ENCODE assay signal across 15 cellular contexts in genomic region chr1:26540346-26540745, GRCh38. TPM values are rescaled to one million over a fixed set of nuclear protein-coding genes. Genes with fewer than 3 reads are reported as not detected.
DNase-seq lines count a peak whose midpoint lies in the region; ATAC-seq and TF ChIP-seq lines count a peak whose summit lies in the region.
"Had no signal": no experiment of that assay in that cellular context is flagged by ENCODE, and none has a peak within 500 bp of the region (broad histone marks: within the 10 kb centered on the region; RNA-seq: fewer than 3 reads in every experiment).

No MANE protein-coding gene starts in this region.

- H3K9me2 ChIP-seq in OCI-LY1 (ENCODE audit: low read depth, low read length): no peaks in the 10 kb centered on the region

- no peak overlapping the region for H2BK5ac ChIP-seq in mesendoderm (ENCODE audit: low read length)

- H3K79me2 ChIP-seq in OCI-LY1 (ENCODE audit: insufficient read depth, low read length) (no peaks in the 10 kb centered on the region), mesendoderm (ENCODE audit: control insufficient read depth, insufficient read depth, low read length) (no peaks in the 10 kb centered on the region)

- no peak for TF ChIP-seq CTCF in OCI-LY1 (IDR thresholded peaks at IDR 0.05; ENCODE audit: low read length)
- no peak for TF ChIP-seq CTCF in GM10248 (IDR thresholded peaks at IDR 0.05; ENCODE audit: control extremely low read depth, extremely low read depth, low read depth, missing control alignments)

- H4K5ac ChIP-seq in mesendoderm (ENCODE audit: low read length): no peak overlapping the region

- no peaks in the 10 kb centered on the region for H3K9me3 Mint-ChIP-seq in activated CD4-positive, alpha-beta T cell treated with anti-CD3 and anti-CD28 coated beads for 36 hours (ENCODE audit: low read depth)
- no peaks in the 10 kb centered on the region for H3K9me3 Mint-ChIP-seq in stimulated activated effector memory CD8-positive, alpha-beta T cell treated with anti-CD3 and anti-CD28 coated beads, Interleukin-12 subunit alpha, Interleukin-12 subunit beta, amount 100 ng/mL, for 72 hours

- no CpG with 5 or more reads among the region's 3 CpGs for WGBS in mesendoderm (ENCODE audit: extremely low coverage, insufficient coverage, low lambda C conversion rate)

- intact Hi-C loops in activated CD4-positive, alpha-beta T cell treated with anti-CD3 and anti-CD28 coated beads for 36 hours (cut with DNase I, micrococcal nuclease): loop anchor here in 1 of 2 experiments (5.0 kb wide), 1 partner anchor 263 kb away; no protein-coding TSS in a partner anchor

- H3K27ac ChIP-seq in OCI-LY1 (ENCODE audit: low read depth, low read length, poor library complexity, severe bottlenecking) (peak overlapping the region; percentile 97), cingulate gyrus (ENCODE audit: low read depth, low read length) (peak overlapping the region; percentile 40), mesendoderm (ENCODE audit: low read depth, low read length) (no peak overlapping the region)
- H3K27ac ChIP-seq: 22Rv1 had no signal

- no peak overlapping the region for H3K56ac ChIP-seq in mesendoderm (ENCODE audit: low read length)

- H2AK5ac ChIP-seq in mesendoderm (ENCODE audit: low read length): no peak overlapping the region

- no peaks in the 10 kb centered on the region for H3K9me3 ChIP-seq in OCI-LY1 (ENCODE audit: low read length)
- H3K9me3 ChIP-seq: left ventricle myocardium inferior had no signal

- H3K4me1 Mint-ChIP-seq in activated CD4-positive, alpha-beta T cell treated with anti-CD3 and anti-CD28 coated beads for 36 hours: peaks cover 77% of the 10 kb centered on the region
- peaks cover 73% of the 10 kb centered on the region for H3K4me1 Mint-ChIP-seq in stimulated activated effector memory CD8-positive, alpha-beta T cell treated with anti-CD3 and anti-CD28 coated beads, Interleukin-12 subunit alpha, Interleukin-12 subunit beta, amount 100 ng/mL, for 72 hours

- no peaks in the 10 kb centered on the region for H4K20me1 ChIP-seq in OCI-LY1 (ENCODE audit: insufficient read depth, low read length)

- H3K27me3 Mint-ChIP-seq in activated CD4-positive, alpha-beta T cell treated with anti-CD3 and anti-CD28 coated beads for 36 hours: no peaks in the 10 kb centered on the region

- H3K9ac ChIP-seq in OCI-LY1 (ENCODE audit: low read length): no peak overlapping the region
- no peak overlapping the region for H3K9ac ChIP-seq in mesendoderm (ENCODE audit: low read length)

- POLR2A ChIA-PET in activated CD4-positive, alpha-beta T cell treated with anti-CD3 and anti-CD28 coated beads for 36 hours (lab: Charles Lee): interaction anchor here (0.6 kb wide), 1 partner anchor 9 kb away, joined by 3 read pairs; no protein-coding TSS in a partner anchor
- POLR2A ChIA-PET in GM10248 (lab: Yijun Ruan, JAX): no interaction called here

- H3K36me3 ChIP-seq in OCI-LY1 (ENCODE audit: insufficient read depth, low read length): no peaks in the 10 kb centered on the region
- no peaks in the 10 kb centered on the region for H3K36me3 ChIP-seq in mesendoderm (ENCODE audit: control insufficient read depth, insufficient read depth, low read length)
- H3K36me3 ChIP-seq: left ventricle myocardium inferior had no signal

- H3K4ac ChIP-seq in mesendoderm (ENCODE audit: low read depth, low read length): no peak overlapping the region

- H2BK120ac ChIP-seq in mesendoderm (ENCODE audit: low read depth, low read length): no peak overlapping the region

- H3K36me3 Mint-ChIP-seq in activated CD4-positive, alpha-beta T cell treated with anti-CD3 and anti-CD28 coated beads for 36 hours (ENCODE audit: low read depth): peaks cover 4% of the 10 kb centered on the region
- peaks cover 20% of the 10 kb centered on the region for H3K36me3 Mint-ChIP-seq in stimulated activated effector memory CD8-positive, alpha-beta T cell treated with anti-CD3 and anti-CD28 coated beads, Interleukin-12 subunit alpha, Interleukin-12 subunit beta, amount 100 ng/mL, for 72 hours

- H3K18ac ChIP-seq in mesendoderm (ENCODE audit: low read length): no peak overlapping the region

- H3K27ac Mint-ChIP-seq in activated CD4-positive, alpha-beta T cell treated with anti-CD3 and anti-CD28 coated beads for 36 hours: peak overlapping the region; percentile 88
- H3K27ac Mint-ChIP-seq in stimulated activated effector memory CD8-positive, alpha-beta T cell treated with anti-CD3 and anti-CD28 coated beads, Interleukin-12 subunit alpha, Interleukin-12 subunit beta, amount 100 ng/mL, for 72 hours: peak overlapping the region; percentile 91

- H3K4me1 ChIP-seq in OCI-LY1 (ENCODE audit: insufficient read depth, low read length, severe bottlenecking) (peaks cover 71% of the 10 kb centered on the region), mesendoderm (ENCODE audit: control insufficient read depth, low read depth, low read length) (peaks cover 3% of the 10 kb centered on the region)

- H3K27me3 ChIP-seq in OCI-LY1 (ENCODE audit: insufficient read depth, low read length) (no peaks in the 10 kb centered on the region), mesendoderm (ENCODE audit: insufficient read depth, low read length, poor library complexity) (no peaks in the 10 kb centered on the region)

- no peaks in the 10 kb centered on the region for H3F3A ChIP-seq in OCI-LY1 (ENCODE audit: insufficient read depth, low read length)

- CTCF ChIA-PET in activated CD4-positive, alpha-beta T cell treated with anti-CD3 and anti-CD28 coated beads for 36 hours (lab: Charles Lee): interaction anchor here (0.6 to 5.9 kb wide), 4 partner anchors 14 to 249 kb away, joined by 3 to 101 read pairs (median 15); partner anchors contain the start of gene RPS6KA1
- CTCF ChIA-PET in GM10248 (lab: Yijun Ruan, JAX): interaction anchor here (1.5 to 6.7 kb wide), 9 partner anchors 7 to 249 kb away, joined by 3 to 146 read pairs (median 36); partner anchors contain the start of genes PIGV and RPS6KA1

- H2AFZ ChIP-seq in OCI-LY1 (ENCODE audit: low read length): no peak overlapping the region

- ATAC-seq in activated CD4-positive, alpha-beta T cell treated with anti-CD3 and anti-CD28 coated beads for 36 hours: no peak
- ATAC-seq in stimulated activated effector memory CD8-positive, alpha-beta T cell treated with anti-CD3 and anti-CD28 coated beads, Interleukin-12 subunit alpha, Interleukin-12 subunit beta, amount 100 ng/mL, for 72 hours: no peak
- ATAC-seq in esophagus mucosa: no peak
- ATAC-seq: Right ventricle myocardium inferior had no signal

- no peak overlapping the region for H3K4me3 ChIP-seq in OCI-LY1 (ENCODE audit: low read depth, low read length, poor library complexity, severe bottlenecking)
- H3K4me3 ChIP-seq in mesendoderm (ENCODE audit: low read length): no peak overlapping the region
- H3K4me3 ChIP-seq: left ventricle myocardium inferior had no signal

- peak; percentile 43 for DNase-seq in activated CD4-positive, alpha-beta T cell treated with anti-CD3 and anti-CD28 coated beads for 36 hours
- no peak for DNase-seq in activated CD4-positive, alpha-beta T cell treated with anti-CD3 and anti-CD28 coated beads, Interleukin-2, amount 50 U/mL, for 1 hour
- DNase-seq in stimulated activated effector memory CD8-positive, alpha-beta T cell treated with anti-CD3 and anti-CD28 coated beads, Interleukin-12 subunit alpha, Interleukin-12 subunit beta, amount 100 ng/mL, for 72 hours (ENCODE audit: low spot score in 2 of 2): peak in 1 of 2 donors; percentile 64
- DNase-seq in mesendoderm (no peak), GM10248 (ENCODE audit: extremely low spot score) (no peak)
- DNase-seq: anterior cingulate cortex; DMS53; left ventricle myocardium inferior; NCI-H226; stimulated activated naive CD4-positive, alpha-beta T cell had no signal

- no peak overlapping the region for H4K8ac ChIP-seq in mesendoderm (ENCODE audit: low read depth, low read length)

- H3K23ac ChIP-seq in mesendoderm (ENCODE audit: low read length): no peak overlapping the region

- peaks cover 4% of the 10 kb centered on the region for H3K79me1 ChIP-seq in mesendoderm (ENCODE audit: low read length)

- H3K4me3 Mint-ChIP-seq in activated CD4-positive, alpha-beta T cell treated with anti-CD3 and anti-CD28 coated beads for 36 hours: peak overlapping the region; percentile 1
- peak overlapping the region; percentile 78 for H3K4me3 Mint-ChIP-seq in stimulated activated effector memory CD8-positive, alpha-beta T cell treated with anti-CD3 and anti-CD28 coated beads, Interleukin-12 subunit alpha, Interleukin-12 subunit beta, amount 100 ng/mL, for 72 hours

- no peak overlapping the region for H2BK15ac ChIP-seq in mesendoderm (replicated peaks; ENCODE audit: low read depth)

- no peak overlapping the region; the same call in 1 of the 2 replicates for H3K4me2 ChIP-seq in OCI-LY1 (ENCODE audit: low read length)
- no peak overlapping the region for H3K4me2 ChIP-seq in mesendoderm (ENCODE audit: low read length)

RNA-seq across cellular contexts. Expression of gene RPS6KA1, which starts 10.8 kb away (rescaled TPM):
- total RNA-seq in activated CD4-positive, alpha-beta T cell treated with anti-CD3 and anti-CD28 coated beads for 36 hours: 100 to 1,000 TPM; 116 to 160 TPM
- 22.5 TPM for polyA plus RNA-seq in mesendoderm (2013, experiment 1 of 2)
- polyA plus RNA-seq in mesendoderm (2013, experiment 2 of 2): 21.1 TPM
- 27.3 TPM for total RNA-seq in esophagus mucosa
